Comparison of ENCODE assay signal across 8 cellular contexts in the genomic region with DNA sequence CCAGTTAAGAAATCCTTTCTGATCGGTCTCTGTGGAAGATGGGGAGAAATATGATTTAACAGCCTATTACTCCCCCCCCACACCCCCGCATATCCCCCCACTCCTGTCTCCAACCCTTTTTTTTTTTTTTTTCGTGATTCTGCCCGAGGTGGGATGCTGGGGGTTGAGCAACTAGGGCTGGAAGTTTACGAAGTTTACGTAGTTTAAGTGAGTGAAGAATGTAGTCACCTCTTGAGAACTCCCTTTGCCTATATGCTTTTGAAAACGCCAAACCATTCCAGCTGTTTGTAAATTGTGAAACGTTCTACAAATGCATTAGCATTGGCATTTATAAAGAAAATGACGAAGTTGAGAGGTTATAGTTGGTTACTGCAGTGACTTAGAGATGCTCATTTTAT. TPM values are rescaled to one million over a fixed set of nuclear protein-coding genes. Genes with fewer than 3 reads are reported as not detected.
A peak's percentile ranks its signal among the peaks of the same experiment; 100 is the strongest.
DNase-seq lines count a peak whose midpoint lies in the region; ATAC-seq and TF ChIP-seq lines count a peak whose summit lies in the region.

No MANE protein-coding gene starts in this region.

- H3K27ac ChIP-seq in GM23338 (ENCODE audit: low read depth): no peak overlapping the region

- ATAC-seq in GM23338 (peak; percentile 33), left cardiac atrium (peak; percentile 6 to 19), GM21619 (IDR thresholded peaks at IDR 0.05; ENCODE audit: unreplicated experiment) (no peak), HG03354 (IDR thresholded peaks at IDR 0.05; ENCODE audit: poor library complexity, severe bottlenecking, unreplicated experiment) (no peak)

- no peaks in the 10 kb centered on the region for H3K9me2 ChIP-seq in GM23338 (ENCODE audit: insufficient read depth)

- peak overlapping the region; percentile 84 for H3K4me3 Mint-ChIP-seq in GM23338
- peak overlapping the region; percentile 55 for H3K4me3 Mint-ChIP-seq in activated T-helper 1 cell treated with anti-CD3 and anti-CD28 coated beads, Interleukin-12 subunit alpha, Interleukin-12 subunit beta, Interleukin-2, Interleukin-4 antibody, amounts not matched to agents 30 ng/mL and 10 ng/mL and 1 ng/mL, durations not matched to agents 14 hours and 24 hours and 36 hours

- H3K27me3 Mint-ChIP-seq in GM23338 (ENCODE audit: insufficient read depth, low read depth, poor library complexity): peaks cover 9% of the 10 kb centered on the region
- peaks cover 28% of the 10 kb centered on the region for H3K27me3 Mint-ChIP-seq in activated T-helper 1 cell treated with anti-CD3 and anti-CD28 coated beads, Interleukin-12 subunit alpha, Interleukin-12 subunit beta, Interleukin-2, Interleukin-4 antibody, amounts not matched to agents 30 ng/mL and 10 ng/mL and 1 ng/mL, durations not matched to agents 14 hours and 24 hours and 36 hours (ENCODE audit: insufficient read depth)

- H3K79me2 ChIP-seq in GM23338 (replicated peaks; ENCODE audit: insufficient read depth): no peaks in the 10 kb centered on the region

- DNase-seq in AG08396 (ENCODE audit: low spot score) (peak; percentile 64), GM23338 (ENCODE audit: low spot score) (peak; percentile 63), left cardiac atrium (no peak), putamen (ENCODE audit: low spot score) (peak; percentile 17)
- no peak for DNase-seq in activated T-helper 1 cell treated with anti-CD3 and anti-CD28 coated beads, Interleukin-12 subunit alpha, Interleukin-12 subunit beta, Interleukin-2, Interleukin-4 antibody, amounts not matched to agents 30 ng/mL and 10 ng/mL and 1 ng/mL, durations not matched to agents 14 hours and 24 hours and 36 hours (ENCODE audit: low spot score)
- no peak for DNase-seq in activated CD8-positive, alpha-beta memory T cell treated with anti-CD3 and anti-CD28 coated beads, Interleukin-2, amount 50 U/mL, for 48 hours

- H3K9me3 Mint-ChIP-seq in GM23338: no peaks in the 10 kb centered on the region; the same call in 2 of the 3 replicates
- H3K9me3 Mint-ChIP-seq in activated T-helper 1 cell treated with anti-CD3 and anti-CD28 coated beads, Interleukin-12 subunit alpha, Interleukin-12 subunit beta, Interleukin-2, Interleukin-4 antibody, amounts not matched to agents 30 ng/mL and 10 ng/mL and 1 ng/mL, durations not matched to agents 14 hours and 24 hours and 36 hours: no peaks in the 10 kb centered on the region

- TF ChIP-seq CTCF in GM23338 (conservative IDR thresholded peaks at IDR 0.05; ENCODE audit: low read depth in 2 of 2): no peak

- intact Hi-C loops in activated T-helper 1 cell treated with anti-CD3 and anti-CD28 coated beads, Interleukin-12 subunit alpha, Interleukin-12 subunit beta, Interleukin-2, Interleukin-4 antibody, amounts not matched to agents 30 ng/mL and 10 ng/mL and 1 ng/mL, durations not matched to agents 14 hours and 24 hours and 36 hours (cut with micrococcal nuclease): no loop called here
- intact Hi-C loops in left cardiac atrium (cut with DNase I): loop anchor here (2.0 to 10.0 kb wide), 2 partner anchors 54 to 56 kb away; no protein-coding TSS in a partner anchor

- no peaks in the 10 kb centered on the region for H3K27me3 ChIP-seq in GM23338 (ENCODE audit: insufficient read depth)

- H3F3A ChIP-seq in GM23338 (replicated peaks; ENCODE audit: low read depth): no peaks in the 10 kb centered on the region

- no peaks in the 10 kb centered on the region for H3K36me3 Mint-ChIP-seq in GM23338 (ENCODE audit: low read depth)
- peaks cover 2% of the 10 kb centered on the region for H3K36me3 Mint-ChIP-seq in activated T-helper 1 cell treated with anti-CD3 and anti-CD28 coated beads, Interleukin-12 subunit alpha, Interleukin-12 subunit beta, Interleukin-2, Interleukin-4 antibody, amounts not matched to agents 30 ng/mL and 10 ng/mL and 1 ng/mL, durations not matched to agents 14 hours and 24 hours and 36 hours (ENCODE audit: low read depth)

- H3K36me3 ChIP-seq in GM23338 (ENCODE audit: insufficient read depth): no peaks in the 10 kb centered on the region

- peak overlapping the region; percentile 74; the same call in 1 of the 2 replicates for H3K27ac Mint-ChIP-seq in GM23338
- no peak overlapping the region for H3K27ac Mint-ChIP-seq in activated T-helper 1 cell treated with anti-CD3 and anti-CD28 coated beads, Interleukin-12 subunit alpha, Interleukin-12 subunit beta, Interleukin-2, Interleukin-4 antibody, amounts not matched to agents 30 ng/mL and 10 ng/mL and 1 ng/mL, durations not matched to agents 14 hours and 24 hours and 36 hours

- peak overlapping the region; percentile 74 for H3K4me2 ChIP-seq in GM23338

- H4K20me1 ChIP-seq in GM23338 (replicated peaks; ENCODE audit: insufficient read depth): no peaks in the 10 kb centered on the region

- peak overlapping the region; percentile 89 for H2AFZ ChIP-seq in GM23338

- peaks cover 9% of the 10 kb centered on the region; the same call in 2 of the 3 replicates for H3K4me1 Mint-ChIP-seq in GM23338
- H3K4me1 Mint-ChIP-seq in activated T-helper 1 cell treated with anti-CD3 and anti-CD28 coated beads, Interleukin-12 subunit alpha, Interleukin-12 subunit beta, Interleukin-2, Interleukin-4 antibody, amounts not matched to agents 30 ng/mL and 10 ng/mL and 1 ng/mL, durations not matched to agents 14 hours and 24 hours and 36 hours (ENCODE audit: low read depth): peaks cover 5% of the 10 kb centered on the region

- H3K4me3 ChIP-seq in GM23338: peak overlapping the region; percentile 85

- H3K4me1 ChIP-seq in GM23338 (ENCODE audit: insufficient read depth): peaks cover 16% of the 10 kb centered on the region

TF ChIP-seq in GM23338, 12 proteins besides CTCF, POLR2A, EP300 and RAD21 (continues in another document):
- no peak for TF ChIP-seq POLR2AphosphoS5 (IDR thresholded peaks at IDR 0.05; ENCODE audit: low read depth)
- no peak for TF ChIP-seq ZNF331 (CRISPR knock-in tag; IDR thresholded peaks at IDR 0.05; ENCODE audit: low read depth)
- no peak for TF ChIP-seq NANOG (IDR thresholded peaks at IDR 0.05; ENCODE audit: borderline replicate concordance)
- TF ChIP-seq STAT1 (IDR thresholded peaks at IDR 0.05; ENCODE audit: unreplicated experiment): no peak
- no peak for TF ChIP-seq EZH2phosphoT487 (IDR thresholded peaks at IDR 0.05; ENCODE audit: unreplicated experiment)
- TF ChIP-seq, protein P1, sequence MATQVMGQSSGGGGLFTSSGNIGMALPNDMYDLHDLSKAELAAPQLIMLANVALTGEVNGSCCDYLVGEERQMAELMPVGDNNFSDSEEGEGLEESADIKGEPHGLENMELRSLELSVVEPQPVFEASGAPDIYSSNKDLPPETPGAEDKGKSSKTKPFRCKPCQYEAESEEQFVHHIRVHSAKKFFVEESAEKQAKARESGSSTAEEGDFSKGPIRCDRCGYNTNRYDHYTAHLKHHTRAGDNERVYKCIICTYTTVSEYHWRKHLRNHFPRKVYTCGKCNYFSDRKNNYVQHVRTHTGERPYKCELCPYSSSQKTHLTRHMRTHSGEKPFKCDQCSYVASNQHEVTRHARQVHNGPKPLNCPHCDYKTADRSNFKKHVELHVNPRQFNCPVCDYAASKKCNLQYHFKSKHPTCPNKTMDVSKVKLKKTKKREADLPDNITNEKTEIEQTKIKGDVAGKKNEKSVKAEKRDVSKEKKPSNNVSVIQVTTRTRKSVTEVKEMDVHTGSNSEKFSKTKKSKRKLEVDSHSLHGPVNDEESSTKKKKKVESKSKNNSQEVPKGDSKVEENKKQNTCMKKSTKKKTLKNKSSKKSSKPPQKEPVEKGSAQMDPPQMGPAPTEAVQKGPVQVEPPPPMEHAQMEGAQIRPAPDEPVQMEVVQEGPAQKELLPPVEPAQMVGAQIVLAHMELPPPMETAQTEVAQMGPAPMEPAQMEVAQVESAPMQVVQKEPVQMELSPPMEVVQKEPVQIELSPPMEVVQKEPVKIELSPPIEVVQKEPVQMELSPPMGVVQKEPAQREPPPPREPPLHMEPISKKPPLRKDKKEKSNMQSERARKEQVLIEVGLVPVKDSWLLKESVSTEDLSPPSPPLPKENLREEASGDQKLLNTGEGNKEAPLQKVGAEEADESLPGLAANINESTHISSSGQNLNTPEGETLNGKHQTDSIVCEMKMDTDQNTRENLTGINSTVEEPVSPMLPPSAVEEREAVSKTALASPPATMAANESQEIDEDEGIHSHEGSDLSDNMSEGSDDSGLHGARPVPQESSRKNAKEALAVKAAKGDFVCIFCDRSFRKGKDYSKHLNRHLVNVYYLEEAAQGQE (IDR thresholded peaks at IDR 0.05; ENCODE audit: unreplicated experiment): no peak

RNA-seq across cellular contexts. Expression of a gene that starts 0.8 kb away (rescaled TPM):
- total RNA-seq in GM23338 (2014; rRNA removed; shearing (Covaris generic)): 2.6 and 3.8 TPM in 2 replicates
- 11.8 and 12.2 TPM in 2 replicates for polyA plus RNA-seq in GM23338 (2016; fragmentation: Nextera tagmentation; extraction: Ambion mirVana)
- total RNA-seq in activated T-helper 1 cell treated with anti-CD3 and anti-CD28 coated beads, Interleukin-12 subunit alpha, Interleukin-12 subunit beta, Interleukin-2, Interleukin-4 antibody, amounts not matched to agents 30 ng/mL and 10 ng/mL and 1 ng/mL, durations not matched to agents 14 hours and 24 hours and 36 hours: 0.24 and 0.31 TPM in 2 replicates
- 100 to 1,000 TPM; 218 to 235 TPM for total RNA-seq in left cardiac atrium

Comparison
In these comparisons a context has a peak if more than half of its experiments do, and no peak if none do; other contexts are left out.
1. DNase-seq: peak in AG08396 (single experiment), GM23338 (single experiment) and putamen (single experiment); none in activated T-helper 1 cell treated with anti-CD3 and anti-CD28 coated beads, Interleukin-12 subunit alpha, Interleukin-12 subunit beta, Interleukin-2, Interleukin-4 antibody, amounts not matched to agents 30 ng/mL and 10 ng/mL and 1 ng/mL, durations not matched to agents 14 hours and 24 hours and 36 hours (single experiment), left cardiac atrium (single experiment) and activated CD8-positive, alpha-beta memory T cell treated with anti-CD3 and anti-CD28 coated beads, Interleukin-2, amount 50 U/mL, for 48 hours (single experiment).
2. ATAC-seq: peak in GM23338 (single experiment) and left cardiac atrium (2 of 2); none in GM21619 (single experiment) and HG03354 (single experiment).
3. RNA of a gene that starts 0.8 kb away (total RNA-seq): 218 to 235 TPM in left cardiac atrium; 2.6 to 3.8 TPM in GM23338 and 0.24 to 0.31 TPM in activated T-helper 1 cell treated with anti-CD3 and anti-CD28 coated beads, Interleukin-12 subunit alpha, Interleukin-12 subunit beta, Interleukin-2, Interleukin-4 antibody, amounts not matched to agents 30 ng/mL and 10 ng/mL and 1 ng/mL, durations not matched to agents 14 hours and 24 hours and 36 hours; every median in the first group is over 10 times any median in the second.